In genomic region chr10:102649770-102650654, GRCh38 we compare ENCODE assay signal across 10 cellular contexts. TPM values are rescaled to one million over a fixed set of nuclear protein-coding genes. Genes with fewer than 3 reads are reported as not detected.
DNase-seq lines count a peak whose midpoint lies in the region; ATAC-seq and TF ChIP-seq lines count a peak whose summit lies in the region.
"Had no signal": no experiment of that assay in that cellular context is flagged by ENCODE, and none has a peak within 500 bp of the region (broad histone marks: within the 10 kb centered on the region; RNA-seq: fewer than 3 reads in every experiment).

No MANE protein-coding gene starts in this region.

- H3K36me3 ChIP-seq in CD8-positive, alpha-beta T cell (ENCODE audit: insufficient read depth, low read length): peaks cover 10% of the 10 kb centered on the region
- peaks cover 38 to 45% of the 10 kb centered on the region in 2 experiments for H3K36me3 ChIP-seq in trophoblast cell (ENCODE audit: control insufficient read depth in 1 of 2, insufficient read depth in 2 of 2, low read length in 2 of 2)

- POLR2A ChIA-PET in CD8-positive, alpha-beta T cell (lab: Charles Lee): interaction anchor here (0.9 to 1.9 kb wide), 5 partner anchors 9 to 62 kb away, joined by 3 to 12 read pairs (median 4); no protein-coding TSS in a partner anchor

- CTCF ChIA-PET in CD8-positive, alpha-beta T cell (lab: Charles Lee): interaction anchor here (0.8 to 1.2 kb wide), 3 partner anchors 19 to 20 kb away, joined by 3 to 4 read pairs (median 3); no protein-coding TSS in a partner anchor

- no peak overlapping the region for H4K12ac ChIP-seq in trophoblast cell (ENCODE audit: low read depth, low read length)

- peak overlapping the region; percentile 34 for H3K14ac ChIP-seq in trophoblast cell (ENCODE audit: low read length)

- H2AK5ac ChIP-seq in trophoblast cell (ENCODE audit: low read length): no peak overlapping the region

- no peak for TF ChIP-seq CTCF in CD8-positive, alpha-beta T cell (IDR thresholded peaks at IDR 0.05)
- no peak for TF ChIP-seq CTCF in fibroblast of pulmonary artery (IDR thresholded peaks at IDR 0.05; ENCODE audit: low read length, missing control alignments)

- no peaks in the 10 kb centered on the region for H3K27me3 ChIP-seq in CD8-positive, alpha-beta T cell (ENCODE audit: insufficient read depth, low read length)
- H3K27me3 ChIP-seq in trophoblast cell (ENCODE audit: insufficient read depth, low read length): no peaks in the 10 kb centered on the region

- WGBS in trophoblast cell (ENCODE audit: extremely low coverage, insufficient coverage, insufficient read length): no CpG with 5 or more reads among the region's 12 CpGs

- ATAC-seq in CD8-positive, alpha-beta T cell: no peak
- ATAC-seq in T-helper 17 cell (no peak), GM19324 (IDR thresholded peaks at IDR 0.05; ENCODE audit: low FRiP score, unreplicated experiment) (no peak), HG03108 (IDR thresholded peaks at IDR 0.05; ENCODE audit: unreplicated experiment) (no peak)
- ATAC-seq: left lobe of liver had no signal

- no peak overlapping the region for H2BK12ac ChIP-seq in trophoblast cell (ENCODE audit: low read length)

- peaks cover 89% of the 10 kb centered on the region for H3K4me1 Mint-ChIP-seq in CD8-positive, alpha-beta T cell (ENCODE audit: low read depth)
- peaks cover 63% of the 10 kb centered on the region for H3K4me1 Mint-ChIP-seq in T-helper 17 cell

- H3K27ac ChIP-seq in CD8-positive, alpha-beta T cell (ENCODE audit: low read depth, low read length): peak overlapping the region; percentile 19
- no peak overlapping the region for H3K27ac ChIP-seq in trophoblast cell (ENCODE audit: low read depth, low read length)

- peak overlapping the region; percentile 64 for H3K4me3 Mint-ChIP-seq in CD8-positive, alpha-beta T cell
- H3K4me3 Mint-ChIP-seq in T-helper 17 cell: peak overlapping the region; percentile 99

- H3K4ac ChIP-seq in trophoblast cell (ENCODE audit: low read depth, low read length): peak overlapping the region; percentile 42

- H3K4me1 ChIP-seq in CD8-positive, alpha-beta T cell (ENCODE audit: insufficient read depth, low read length): peaks cover 83% of the 10 kb centered on the region
- peaks cover 20 to 44% of the 10 kb centered on the region in 2 experiments for H3K4me1 ChIP-seq in trophoblast cell (ENCODE audit: control insufficient read depth in 1 of 2, insufficient read depth in 2 of 2, low read length in 2 of 2)

- no peak overlapping the region for H3K9ac ChIP-seq in trophoblast cell (ENCODE audit: low read length)

- H3K4me3 ChIP-seq in CD8-positive, alpha-beta T cell (ENCODE audit: low read depth, low read length): peak overlapping the region; percentile 46
- H3K4me3 ChIP-seq in fibroblast of pulmonary artery (replicated peaks; ENCODE audit: low read depth, low read length): peak overlapping the region; percentile 100
- no peak overlapping the region for H3K4me3 ChIP-seq in trophoblast cell (ENCODE audit: low read depth, low read length)

- H2AFZ ChIP-seq in trophoblast cell (ENCODE audit: insufficient read depth, low read length, poor library complexity): peak overlapping the region; percentile 13

- no peak for DNase-seq in CD8-positive, alpha-beta T cell
- DNase-seq in T-helper 17 cell: no peak
- DNase-seq in fibroblast of pulmonary artery (ENCODE audit: low read depth): no peak
- DNase-seq in trophoblast cell: no peak
- no peak for DNase-seq in NCI-H345 (lab: John Stamatoyannopoulos, UW)
- no peak for DNase-seq in NCI-H2081 treated with DMSO at 0.1 percent for 48 hours (lab: John Stamatoyannopoulos, UW)
- DNase-seq: NCI-H526 had no signal

- H3K23ac ChIP-seq in trophoblast cell (ENCODE audit: low read length): no peak overlapping the region

- no peaks in the 10 kb centered on the region for H3K9me3 Mint-ChIP-seq in CD8-positive, alpha-beta T cell

- no peaks in the 10 kb centered on the region for H3K9me3 ChIP-seq in CD8-positive, alpha-beta T cell (ENCODE audit: low read length)
- no peaks in the 10 kb centered on the region for H3K9me3 ChIP-seq in T-helper 17 cell (ENCODE audit: control insufficient read depth, low read length, poor library complexity, severe bottlenecking)
- H3K9me3 ChIP-seq in trophoblast cell (ENCODE audit: insufficient read depth, low read depth, low read length): no peaks in the 10 kb centered on the region

- H3K79me1 ChIP-seq in trophoblast cell (ENCODE audit: low read length): peaks cover 6% of the 10 kb centered on the region

- peak overlapping the region; percentile 8 for H3K4me2 ChIP-seq in trophoblast cell (ENCODE audit: low read length)

- intact Hi-C loops in CD8-positive, alpha-beta T cell (cut with DNase I, micrococcal nuclease): loop anchor here (2.0 to 10.0 kb wide), 5 partner anchors 21 to 1295 kb away; partner anchors contain the start of genes BTRC (in 1 of the 2), NFKB2 (in 1 of the 2), OGA (in 1 of the 2) and TAF5 (in 1 of the 2)

- peaks cover 37% of the 10 kb centered on the region for H3K36me3 Mint-ChIP-seq in CD8-positive, alpha-beta T cell
- H3K36me3 Mint-ChIP-seq in T-helper 17 cell (ENCODE audit: low read depth): peaks cover 4% of the 10 kb centered on the region

- peak overlapping the region; percentile 97 for H3K27ac Mint-ChIP-seq in CD8-positive, alpha-beta T cell
- H3K27ac Mint-ChIP-seq in T-helper 17 cell: peak overlapping the region; percentile 99

- peak overlapping the region; percentile 74 for H3K18ac ChIP-seq in trophoblast cell (ENCODE audit: low read length)

- H4K91ac ChIP-seq in trophoblast cell (ENCODE audit: low read depth, low read length): no peak overlapping the region

- no peaks in the 10 kb centered on the region for H3K27me3 Mint-ChIP-seq in CD8-positive, alpha-beta T cell (ENCODE audit: low read depth)
- no peaks in the 10 kb centered on the region for H3K27me3 Mint-ChIP-seq in T-helper 17 cell

- no peak overlapping the region for H4K8ac ChIP-seq in trophoblast cell (ENCODE audit: low read depth, low read length)

- no peak overlapping the region for H2BK120ac ChIP-seq in trophoblast cell (ENCODE audit: insufficient read depth, low read length, poor library complexity)

- peaks cover 31% of the 10 kb centered on the region for H3K79me2 ChIP-seq in trophoblast cell (ENCODE audit: control insufficient read depth, insufficient read depth, low read length, poor library complexity)

- no peak overlapping the region for H2BK5ac ChIP-seq in trophoblast cell (ENCODE audit: low read depth, low read length, poor library complexity)

RNA-seq across cellular contexts. Expression of gene TRIM8, which starts 5.7 kb away (rescaled TPM):
- 10 to 100 TPM; 47.9 to 53.1 TPM for total RNA-seq in CD8-positive, alpha-beta T cell
- total RNA-seq in T-helper 17 cell: 10 to 100 TPM; 63.6 to 73.0 TPM
- polyA plus RNA-seq in trophoblast cell (2013): 36.7 and 37.2 TPM in 2 replicates
